ENCODE assay signal across 27 cellular contexts in genomic region chr10:103847346-103847745, GRCh38.
"Had no signal": no experiment of that assay in that cellular context is flagged by ENCODE, and none has a peak within 500 bp of the region (broad histone marks: within the 10 kb centered on the region; RNA-seq: fewer than 3 reads in every experiment).

No MANE protein-coding gene starts in this region.

- H3K27ac ChIP-seq: brain microvascular endothelial cell, dorsolateral prefrontal cortex, esophagus muscularis mucosa, foreskin keratinocyte had no signal

- H3K36me3 ChIP-seq: brain microvascular endothelial cell, esophagus muscularis mucosa, gastrocnemius medialis, heart left ventricle had no signal

- H3K27ac Mint-ChIP-seq: activated CD8-positive, alpha-beta T cell treated with anti-CD3 and anti-CD28 coated beads for 36 hours; activated naive CD8-positive, alpha-beta T cell; endodermal cell had no signal

- ATAC-seq: activated T-helper 17 cell treated with anti-CD3 and anti-CD28 coated beads, Interleukin-2, amount 50 U/mL, for 72 hours; gastrocnemius medialis; heart left ventricle had no signal

- H3K27me3 Mint-ChIP-seq: activated CD8-positive, alpha-beta T cell treated with anti-CD3 and anti-CD28 coated beads for 36 hours had no signal

- H3K9me3 ChIP-seq: esophagus muscularis mucosa, gastrocnemius medialis, heart left ventricle had no signal

- DNase-seq: activated CD4-positive, alpha-beta T cell treated with anti-CD3 and anti-CD28 coated beads for 1 hour; activated CD8-positive, alpha-beta memory T cell treated with anti-CD3 and anti-CD28 coated beads for 24 hours; activated effector memory CD4-positive, alpha-beta T cell treated with Interleukin-2 at 50 U/mL for 16 hours; activated gamma-delta T cell treated with Interleukin-2 at 50 U/mL for 16 hours; activated naive CD4-positive, alpha-beta T cell treated with anti-CD3 and anti-CD28 coated beads, Interleukin-2, amount 50 U/mL, for 16 hours; activated naive CD4-positive, alpha-beta T cell treated with Interleukin-2 at 50 U/mL for 16 hours; activated T-cell treated with anti-CD3 and anti-CD28 coated beads, Interleukin-2, amount 50 U/mL, for 4 hours; amniotic stem cell; anterior cingulate cortex; brain microvascular endothelial cell; dorsolateral prefrontal cortex; effector memory CD4-positive, alpha-beta T cell; erythroblast; foreskin keratinocyte; gastrocnemius medialis; glutamatergic neuron; heart left ventricle had no signal

- H3K4me3 Mint-ChIP-seq: activated CD8-positive, alpha-beta T cell treated with anti-CD3 and anti-CD28 coated beads for 36 hours; activated naive CD8-positive, alpha-beta T cell; activated T-cell treated with anti-CD3 and anti-CD28 coated beads, Interleukin-2, amount 50 U/mL, for 4 hours; activated T-helper 17 cell treated with anti-CD3 and anti-CD28 coated beads, Interleukin-2, amount 50 U/mL, for 72 hours; central memory CD8-positive, alpha-beta T cell; dendritic cell treated with granulocyte-macrophage colony-stimulating factor and Interleukin-4, amounts not matched to agents 40 ng/mL and 50 ng/mL, for 4 days; endodermal cell had no signal

- H3K9me3 Mint-ChIP-seq: activated CD8-positive, alpha-beta T cell treated with anti-CD3 and anti-CD28 coated beads for 36 hours; activated T-cell treated with anti-CD3 and anti-CD28 coated beads, Interleukin-2, amount 50 U/mL, for 4 hours; activated T-helper 17 cell treated with anti-CD3 and anti-CD28 coated beads, Interleukin-2, amount 50 U/mL, for 72 hours; central memory CD8-positive, alpha-beta T cell; dendritic cell treated with granulocyte-macrophage colony-stimulating factor and Interleukin-4, amounts not matched to agents 40 ng/mL and 50 ng/mL, for 4 days; endodermal cell had no signal

- H3K4me3 ChIP-seq: coronary artery, dorsolateral prefrontal cortex, esophagus muscularis mucosa, gastrocnemius medialis, heart left ventricle had no signal

- H3K36me3 Mint-ChIP-seq: activated naive CD8-positive, alpha-beta T cell had no signal

- FAIRE-seq: astrocyte, bronchial epithelial cell had no signal

- H3K27me3 ChIP-seq: brain microvascular endothelial cell, dorsolateral prefrontal cortex, esophagus muscularis mucosa, foreskin keratinocyte, gastrocnemius medialis, heart left ventricle had no signal
